In genomic region chr16:81446318-81447275, GRCh38 we compare ENCODE assay signal across 1 cellular context.
TF ChIP-seq lines count a peak whose summit lies in the region.

No MANE protein-coding gene starts in this region.

TF ChIP-seq in HepG2, 621 proteins besides CTCF, POLR2A, EP300 and RAD21 (continued from another document):
- TF ChIP-seq MTF2 (CRISPR knock-in tag; IDR thresholded peaks at IDR 0.05; ENCODE audit: borderline replicate concordance): 0 out of 2 replicates have a peak, but pooled peaks have one; percentile 15
- TF ChIP-seq ZNF775 (CRISPR knock-in tag; IDR thresholded peaks at IDR 0.05; ENCODE audit: borderline replicate concordance): no peak
- TF ChIP-seq ZNF251 (CRISPR knock-in tag; IDR thresholded peaks at IDR 0.05): no peak
- TF ChIP-seq, protein P1, sequence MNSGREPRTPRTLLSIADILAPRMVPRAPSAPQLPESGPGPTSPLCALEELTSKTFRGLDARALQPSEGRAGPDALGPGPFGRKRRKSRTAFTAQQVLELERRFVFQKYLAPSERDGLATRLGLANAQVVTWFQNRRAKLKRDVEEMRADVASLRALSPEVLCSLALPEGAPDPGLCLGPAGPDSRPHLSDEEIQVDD (CRISPR knock-in tag; IDR thresholded peaks at IDR 0.05; ENCODE audit: borderline replicate concordance): no peak
- peak; percentile 38; the same call in 1 of the 2 replicates for TF ChIP-seq ZGPAT (CRISPR knock-in tag; IDR thresholded peaks at IDR 0.05)
- TF ChIP-seq ZNF709 (CRISPR knock-in tag; IDR thresholded peaks at IDR 0.05): no peak
